ENCODE assay signal across 8 cellular contexts in the genomic region with DNA sequence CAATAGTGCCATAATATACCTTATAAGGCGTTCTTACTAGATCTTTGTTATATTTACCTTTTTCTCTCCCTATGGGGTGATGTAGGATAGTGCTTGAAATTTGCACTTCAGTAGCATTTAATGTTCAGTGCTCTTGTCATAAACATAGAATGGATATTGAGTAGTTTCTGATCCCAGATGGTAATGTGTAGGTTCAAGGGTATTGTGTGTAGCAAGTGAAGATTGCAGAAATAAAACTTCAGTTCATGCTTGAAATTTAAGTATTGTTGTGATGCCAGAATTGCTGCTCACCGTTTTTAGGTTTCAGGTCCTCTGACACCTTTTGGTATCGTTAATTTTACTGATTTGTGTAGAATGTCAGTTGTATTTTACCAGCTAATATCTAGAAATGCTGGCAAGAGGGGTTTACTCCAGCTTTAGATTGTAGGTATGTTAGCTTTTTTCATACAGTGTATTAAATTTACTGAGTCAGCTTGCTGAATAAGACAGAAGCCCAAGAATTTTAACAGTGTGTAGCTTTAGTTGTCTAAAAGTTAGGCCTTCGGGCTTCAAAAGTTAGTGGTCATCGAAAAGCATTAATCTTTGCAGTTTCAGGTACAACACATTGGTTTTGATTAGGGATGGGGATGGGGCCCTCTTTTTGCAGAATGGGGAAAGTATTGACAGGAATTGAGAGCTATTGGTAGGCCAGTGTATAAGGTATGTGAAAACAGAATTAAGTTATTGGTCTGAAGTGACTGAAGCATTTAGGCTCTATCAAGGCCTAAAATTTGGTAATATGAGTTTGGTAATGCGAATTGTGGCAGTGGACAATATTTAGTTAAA. TPM values are rescaled to one million over a fixed set of nuclear protein-coding genes. Genes with fewer than 3 reads are reported as not detected.
A peak's percentile ranks its signal among the peaks of the same experiment; 100 is the strongest.
DNase-seq lines count a peak whose midpoint lies in the region; ATAC-seq and TF ChIP-seq lines count a peak whose summit lies in the region.

No MANE protein-coding gene starts in this region.

- DNase-seq in heart left ventricle (no peak), Right ventricle myocardium inferior (ENCODE audit: missing footprints) (no peak), ascending aorta (ENCODE audit: low spot score in 2 of 2) (no peak), lung (ENCODE audit: low spot score) (no peak), HK-2 (ENCODE audit: unreplicated experiment) (no peak)

- H3K27me3 ChIP-seq in heart left ventricle (no peaks in the 10 kb centered on the region), ascending aorta (no peaks in the 10 kb centered on the region), lung (ENCODE audit: control insufficient read depth, insufficient read depth) (no peaks in the 10 kb centered on the region)

- H3K36me3 ChIP-seq in heart left ventricle: no peaks in the 10 kb centered on the region
- H3K36me3 ChIP-seq in ascending aorta: no peaks in the 10 kb centered on the region
- H3K36me3 ChIP-seq in lung (ENCODE audit: control insufficient read depth in 2 of 2, insufficient read depth in 2 of 2, low read length in 2 of 2): no peaks in the 10 kb centered on the region
- H3K36me3 ChIP-seq in urinary bladder (ENCODE audit: insufficient read depth): no peaks in the 10 kb centered on the region

- H3K9me3 ChIP-seq in heart left ventricle (no peaks in the 10 kb centered on the region), ascending aorta (no peaks in the 10 kb centered on the region), lung (ENCODE audit: control insufficient read depth in 2 of 2, insufficient read depth in 1 of 2, low read length in 1 of 2) (no peaks in the 10 kb centered on the region)

- WGBS in heart left ventricle, 4 donors: 2 to 6% (median 3%) methylated on average over 6 of the region's 6 CpGs
- 3 to 4% methylated on average over 6 of the region's 6 CpGs for WGBS in lung, 2 donors
- 7% methylated on average over 6 of the region's 6 CpGs for WGBS in urinary bladder

- TF ChIP-seq CTCF in heart left ventricle (IDR thresholded peaks at IDR 0.05): no peak
- no peak for TF ChIP-seq CTCF in ascending aorta (IDR thresholded peaks at IDR 0.05)
- no peak for TF ChIP-seq CTCF in lung (IDR thresholded peaks at IDR 0.05; ENCODE audit: control extremely low read depth, extremely low read depth)

- peak overlapping the region; percentile 63 to 95 (median 80) for H3K4me3 ChIP-seq in heart left ventricle
- H3K4me3 ChIP-seq in ascending aorta: peak overlapping the region; percentile 100
- H3K4me3 ChIP-seq in lung: peak overlapping the region; percentile 52
- peak overlapping the region; percentile 97 for H3K4me3 ChIP-seq in urinary bladder (ENCODE audit: low read depth, low read length)

- H3K4me1 ChIP-seq in heart left ventricle: peaks cover 0 to 51% (median 29%) of the 10 kb centered on the region in 12 donors
- peaks cover 0 to 16% of the 10 kb centered on the region in 2 donors for H3K4me1 ChIP-seq in ascending aorta
- peaks cover 2 to 4% of the 10 kb centered on the region in 2 donors for H3K4me1 ChIP-seq in lung (ENCODE audit: control insufficient read depth in 2 of 2, insufficient read depth in 2 of 2, low read length in 2 of 2)
- H3K4me1 ChIP-seq in urinary bladder (ENCODE audit: insufficient read depth): no peaks in the 10 kb centered on the region

- ATAC-seq in heart left ventricle (no peak), Right ventricle myocardium inferior (no peak), lung (ENCODE audit: insufficient read depth, low FRiP score) (no peak), HG03354 (IDR thresholded peaks at IDR 0.05; ENCODE audit: poor library complexity, severe bottlenecking, unreplicated experiment) (no peak), HG03139 (IDR thresholded peaks at IDR 0.05; ENCODE audit: unreplicated experiment) (no peak)

- H3K27ac ChIP-seq in heart left ventricle (peak overlapping the region; percentile 95 to 99 (median 97)), ascending aorta (peak overlapping the region; percentile 92 to 100), lung (ENCODE audit: low read depth in 1 of 2, low read length in 1 of 2) (peak overlapping the region in 1 of 2 donors; percentile 100), urinary bladder (ENCODE audit: low read depth) (peak overlapping the region; percentile 80)

- TF ChIP-seq POLR2A in heart left ventricle (IDR thresholded peaks at IDR 0.05): no peak

- intact Hi-C loops in heart left ventricle (cut with DNase I) (loop anchor here in 3 of 10 donors (10.0 kb wide), 5 partner anchors 59 to 389 kb away; no protein-coding TSS in a partner anchor), Right ventricle myocardium inferior (cut with DNase I) (loop anchor here (10.0 kb wide), 1 partner anchor 199 kb away; no protein-coding TSS in a partner anchor), ascending aorta (cut with DNase I) (no loop called here)

RNA-seq across cellular contexts. Expression of gene PTEN, which starts 2.0 kb away (rescaled TPM):
- total RNA-seq in heart left ventricle (10 to 100 TPM; 47.5 to 77.7 (median 60.3) TPM), Right ventricle myocardium inferior (54.6 TPM), ascending aorta (96.3 TPM), lung (100 to 1,000 TPM in 1 of 2 donors, 10 to 100 TPM in 1; 91.9 to 334 TPM), urinary bladder (308 TPM)
- polyA plus RNA-seq in heart left ventricle (10 to 100 TPM; 20.1 to 33.1 TPM), lung (10 to 100 TPM; 29.4 to 36.3 TPM), urinary bladder (37.6 TPM)

RNA-seq across cellular contexts. Expression of gene KLLN, which starts 2.1 kb away (rescaled TPM):
- total RNA-seq in heart left ventricle (under 1 TPM; 0.13 to 0.57 (median 0.43) TPM), Right ventricle myocardium inferior (0.27 TPM), ascending aorta (not detected), lung (1 to 10 TPM; 1.1 to 1.5 TPM), urinary bladder (0.63 TPM)
- polyA plus RNA-seq in heart left ventricle (under 1 TPM; 0.19 to 0.26 TPM), lung (under 1 TPM; 0.14 to 0.66 TPM), urinary bladder (0.46 TPM)

RNA-seq across cellular contexts. Expression of gene ATAD1, which starts 47.4 kb away (rescaled TPM):
- 100 to 1,000 TPM in 4 of 9 donors, 10 to 100 TPM in 5; 64.8 to 115 (median 87.5) TPM for total RNA-seq in heart left ventricle
- 10 to 100 TPM; 17.5 to 49.0 TPM for polyA plus RNA-seq in heart left ventricle
- total RNA-seq in Right ventricle myocardium inferior: 98.2 TPM
- 22.1 TPM for total RNA-seq in ascending aorta
- total RNA-seq in lung: 10 to 100 TPM; 37.6 to 50.2 TPM
- polyA plus RNA-seq in lung: 10 to 100 TPM; 11.6 to 19.8 TPM
- total RNA-seq in urinary bladder: 60.6 TPM
- 30.7 TPM for polyA plus RNA-seq in urinary bladder
